Comparison of ENCODE assay signal across 8 cellular contexts in the genomic region with DNA sequence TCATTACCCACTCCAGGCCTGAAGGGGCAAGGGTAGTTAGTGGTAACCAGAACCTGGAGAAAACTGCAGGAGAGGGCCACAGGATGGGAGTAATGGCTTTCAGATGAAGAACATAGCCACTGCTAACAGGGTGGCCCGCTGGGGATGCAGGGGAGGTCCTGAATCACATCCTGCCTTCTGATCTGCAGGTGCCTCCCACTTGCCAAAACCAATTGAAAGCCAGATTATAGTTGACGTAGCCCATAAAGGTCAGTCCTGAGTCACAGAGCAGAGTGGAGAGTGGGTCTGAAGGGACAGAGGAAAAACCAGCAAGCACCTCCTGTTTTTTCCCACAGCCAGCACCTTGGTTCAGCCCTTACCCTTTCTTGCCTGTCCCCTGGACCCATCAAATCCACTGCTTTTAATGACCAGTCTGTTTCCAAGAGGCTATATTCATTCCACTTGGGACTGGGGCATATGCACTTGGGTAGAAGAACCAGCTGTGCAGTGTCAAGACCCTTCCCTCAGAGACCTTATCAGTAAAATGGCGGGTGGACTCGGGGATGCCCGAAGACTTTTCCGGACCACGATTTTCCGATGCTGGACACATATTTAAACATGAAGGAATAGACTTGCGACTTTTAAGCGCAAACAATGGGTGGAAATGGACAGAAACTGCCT. TPM values are rescaled to one million over a fixed set of nuclear protein-coding genes. Genes with fewer than 3 reads are reported as not detected.
A peak's percentile ranks its signal among the peaks of the same experiment; 100 is the strongest.
DNase-seq lines count a peak whose midpoint lies in the region; ATAC-seq and TF ChIP-seq lines count a peak whose summit lies in the region.

No MANE protein-coding gene starts in this region.

- no peaks in the 10 kb centered on the region for H3K36me3 ChIP-seq in mucosa of descending colon (ENCODE audit: low read depth)

- H3K27ac ChIP-seq in epithelial cell of prostate, result peak overlapping the region; percentile 68

- peak; percentile 78 for DNase-seq in LHCN-M2 (ENCODE audit: low read depth)
- peak; percentile 50 to 66 for DNase-seq in activated CD4-positive, alpha-beta T cell treated with anti-CD3 and anti-CD28 coated beads, Interleukin-2, amount 50 U/mL, for 48 hours
- no peak for DNase-seq in epithelial cell of prostate (ENCODE audit: low read depth, low spot score)
- no peak for DNase-seq in mucosa of descending colon
- DNase-seq in stromal cell of bone marrow (ENCODE audit: low read depth), result peak; percentile 66
- no peak for DNase-seq in COR-L47 (lab: John Stamatoyannopoulos, UW)

- H3K4me3 ChIP-seq in mucosa of descending colon, result no peak overlapping the region

- no peak for TF ChIP-seq CTCF in mucosa of descending colon (IDR thresholded peaks at IDR 0.05)

- peaks cover 6% of the 10 kb centered on the region for H3K4me1 ChIP-seq in mucosa of descending colon (ENCODE audit: low read depth)

- peak; percentile 54 for ATAC-seq in GM18511 (IDR thresholded peaks at IDR 0.05; ENCODE audit: unreplicated experiment)
- ATAC-seq in mucosa of descending colon, result peak; percentile 29
- ATAC-seq in GM18519 (IDR thresholded peaks at IDR 0.05; ENCODE audit: low FRiP score, unreplicated experiment), result no peak

- no peaks in the 10 kb centered on the region for H3K9me3 ChIP-seq in mucosa of descending colon

- intact Hi-C loops in mucosa of descending colon (cut with DNase I, micrococcal nuclease), result no loop called here

RNA-seq across cellular contexts. Expression of a gene that starts 0.6 kb away (rescaled TPM):
- total RNA-seq in LHCN-M2 (2014; rRNA removed), result 17.4 and 18.7 TPM in 2 replicates
- polyA plus RNA-seq in LHCN-M2 (2012), result 7.4 TPM
- 1 to 10 TPM in 2 of 3 donors, under 1 TPM in 1; 0.41 to 2.4 (median 1.9) TPM for total RNA-seq in mucosa of descending colon

RNA-seq across cellular contexts. Expression of a gene that starts 43.7 kb away (rescaled TPM):
- total RNA-seq in LHCN-M2 (2014; rRNA removed), result 28.6 and 33.0 TPM in 2 replicates
- 10.3 TPM for polyA plus RNA-seq in LHCN-M2 (2012)
- total RNA-seq in mucosa of descending colon, result 10 to 100 TPM; 47.0 to 56.4 (median 50.1) TPM

Comparison
In these comparisons a context has a peak if more than half of its experiments do, and no peak if none do; other contexts are left out.
1. DNase-seq: peak in LHCN-M2 (single experiment), activated CD4-positive, alpha-beta T cell treated with anti-CD3 and anti-CD28 coated beads, Interleukin-2, amount 50 U/mL, for 48 hours (2 of 2) and stromal cell of bone marrow (single experiment); none in epithelial cell of prostate (single experiment), mucosa of descending colon (0 of 3) and COR-L47 (single experiment).